ENCODE assay signal across 1 cellular context in the genomic region with DNA sequence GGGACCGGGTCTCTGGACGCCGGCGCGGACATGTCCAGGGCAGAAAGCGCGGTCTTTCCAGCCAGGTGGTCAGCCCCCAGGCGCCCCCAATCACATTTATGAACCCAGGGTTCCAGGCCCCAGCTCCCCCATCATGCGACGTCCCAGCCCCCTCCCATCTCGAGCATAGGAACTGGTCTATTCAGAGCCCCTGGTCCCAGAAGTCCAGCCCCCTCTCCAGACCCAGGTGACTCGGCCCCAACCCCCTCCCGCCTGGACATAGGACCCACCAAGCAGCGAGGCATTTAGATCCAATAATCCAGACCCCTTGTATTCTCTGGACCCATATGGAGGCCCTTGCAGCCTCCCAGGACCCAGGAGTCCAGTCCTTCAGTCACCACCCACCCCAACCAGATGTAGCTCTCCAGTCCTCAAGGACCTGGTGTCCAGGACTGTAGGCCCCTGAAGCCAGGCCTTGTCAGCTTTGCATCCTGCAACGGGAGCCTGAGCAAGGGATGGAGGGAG.
TF ChIP-seq lines count a peak whose summit lies in the region.

No MANE protein-coding gene starts in this region.

TF ChIP-seq in A549, 52 proteins besides CTCF, POLR2A, EP300 and RAD21 (continued from another document):
- no peak for TF ChIP-seq KDM5A (IDR thresholded peaks at IDR 0.05)
- TF ChIP-seq CBX8 (IDR thresholded peaks at IDR 0.05), result no peak
